Comparison of ENCODE assay signal across 9 cellular contexts in the genomic region with DNA sequence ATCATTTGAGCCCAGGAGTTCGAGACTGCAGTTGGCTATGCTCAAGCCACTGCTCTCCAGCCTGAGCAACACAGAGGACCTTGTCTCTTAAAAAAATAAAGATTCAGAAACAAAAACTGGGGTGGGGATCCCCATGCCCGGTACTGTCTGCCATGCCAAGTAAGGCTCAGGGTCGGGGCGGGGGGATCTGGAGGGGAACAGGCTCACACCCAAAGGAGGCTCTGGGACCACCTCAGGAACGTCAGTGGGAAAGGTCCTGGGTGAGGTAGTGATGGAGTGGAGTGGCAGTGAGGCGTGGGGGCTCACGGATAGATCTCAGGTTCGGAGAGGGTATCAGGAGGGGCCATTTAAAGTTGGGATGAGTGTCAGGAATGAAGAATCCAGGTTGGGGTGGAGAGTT. TPM values are rescaled to one million over a fixed set of nuclear protein-coding genes. Genes with fewer than 3 reads are reported as not detected.
DNase-seq lines count a peak whose midpoint lies in the region; ATAC-seq, FAIRE-seq and TF ChIP-seq lines count a peak whose summit lies in the region.
"Had no signal": no experiment of that assay in that cellular context is flagged by ENCODE, and none has a peak within 500 bp of the region (broad histone marks: within the 10 kb centered on the region; RNA-seq: fewer than 3 reads in every experiment).

No MANE protein-coding gene starts in this region.

- H3K4me1 ChIP-seq in kidney (ENCODE audit: control insufficient read depth in 1 of 2, insufficient read depth in 1 of 2, low read depth in 1 of 2, low read length in 2 of 2) = peaks cover 10 to 47% of the 10 kb centered on the region in 2 donors
- H3K4me1 ChIP-seq: parathyroid adenoma had no signal

- no peaks in the 10 kb centered on the region for H3K9me3 Mint-ChIP-seq in activated CD8-positive, alpha-beta T cell treated with anti-CD3 and anti-CD28 coated beads for 36 hours
- peaks cover 0 to 1% of the 10 kb centered on the region in 2 donors for H3K9me3 Mint-ChIP-seq in stimulated activated naive B cell treated with anti-CD40 and anti-IgM and Interleukin-4, amounts not matched to agents 10 μg/mL and 1 μg/mL and 100 μg/mL, for 72 hours

- intact Hi-C loops in activated CD8-positive, alpha-beta T cell treated with anti-CD3 and anti-CD28 coated beads for 36 hours (cut with micrococcal nuclease) = no loop called here
- intact Hi-C loops in kidney (cut with DNase I) = no loop called here

- H3K4me1 Mint-ChIP-seq in activated CD8-positive, alpha-beta T cell treated with anti-CD3 and anti-CD28 coated beads for 36 hours (ENCODE audit: low read depth) = peaks cover 57% of the 10 kb centered on the region
- peaks cover 43 to 70% of the 10 kb centered on the region in 2 donors for H3K4me1 Mint-ChIP-seq in stimulated activated naive B cell treated with anti-CD40 and anti-IgM and Interleukin-4, amounts not matched to agents 10 μg/mL and 1 μg/mL and 100 μg/mL, for 72 hours

- no peak for TF ChIP-seq CTCF in activated CD8-positive, alpha-beta T cell treated with anti-CD3 and anti-CD28 coated beads for 36 hours (IDR thresholded peaks at IDR 0.05)
- TF ChIP-seq CTCF in kidney (IDR thresholded peaks at IDR 0.05; ENCODE audit: borderline replicate concordance, extremely low read depth, insufficient read depth) = no peak
- no peak for TF ChIP-seq CTCF in GM13976 (IDR thresholded peaks at IDR 0.05; ENCODE audit: borderline replicate concordance, control extremely low read depth, extremely low read depth, insufficient read depth, missing control alignments)

- in situ Hi-C loops in GM13976 (cut with MboI; ENCODE audit: low sequenced_read_pairs, unreplicated experiment) = no loop called here

- H3K27ac ChIP-seq in kidney (ENCODE audit: low read depth in 2 of 2, low read length in 2 of 2) = peak overlapping the region in 1 of 2 donors; percentile 4
- H3K27ac ChIP-seq: parathyroid adenoma had no signal

- H3K27ac Mint-ChIP-seq in activated CD8-positive, alpha-beta T cell treated with anti-CD3 and anti-CD28 coated beads for 36 hours = peak overlapping the region; percentile 99
- H3K27ac Mint-ChIP-seq in stimulated activated naive B cell treated with anti-CD40 and anti-IgM and Interleukin-4, amounts not matched to agents 10 μg/mL and 1 μg/mL and 100 μg/mL, for 72 hours = peak overlapping the region; percentile 96

- FAIRE-seq in kidney (lab: Jason Lieb, UNC) = no peak

- H3K36me3 ChIP-seq in kidney (ENCODE audit: control insufficient read depth in 1 of 2, insufficient read depth in 2 of 2, low read length in 2 of 2) = no peaks in the 10 kb centered on the region

- DNase-seq in activated CD4-positive, CD25-positive, alpha-beta regulatory T cell treated with anti-CD3 and anti-CD28 coated beads, Interleukin-2, amount 50 U/mL, for 72 hours = peak; percentile 22
- no peak for DNase-seq in activated CD4-positive, CD25-positive, alpha-beta regulatory T cell (lab: John Stamatoyannopoulos, UW)
- no peak for DNase-seq in activated CD8-positive, alpha-beta T cell treated with anti-CD3 and anti-CD28 coated beads for 36 hours
- DNase-seq in kidney (peak; percentile 64), GM13976 (ENCODE audit: low spot score) (no peak)
- DNase-seq in stimulated activated naive B cell treated with anti-CD40 and anti-IgM and Interleukin-4, amounts not matched to agents 10 μg/mL and 1 μg/mL and 100 μg/mL, for 72 hours = no peak

- H3K27me3 Mint-ChIP-seq in activated CD8-positive, alpha-beta T cell treated with anti-CD3 and anti-CD28 coated beads for 36 hours = no peaks in the 10 kb centered on the region
- peaks cover 0 to 13% of the 10 kb centered on the region in 2 donors for H3K27me3 Mint-ChIP-seq in stimulated activated naive B cell treated with anti-CD40 and anti-IgM and Interleukin-4, amounts not matched to agents 10 μg/mL and 1 μg/mL and 100 μg/mL, for 72 hours

- H3K9me3 ChIP-seq in kidney (ENCODE audit: control insufficient read depth in 1 of 2, low read length in 2 of 2) = no peaks in the 10 kb centered on the region

- peaks cover 23% of the 10 kb centered on the region for H3K36me3 Mint-ChIP-seq in activated CD8-positive, alpha-beta T cell treated with anti-CD3 and anti-CD28 coated beads for 36 hours (ENCODE audit: low read depth)
- H3K36me3 Mint-ChIP-seq in stimulated activated naive B cell treated with anti-CD40 and anti-IgM and Interleukin-4, amounts not matched to agents 10 μg/mL and 1 μg/mL and 100 μg/mL, for 72 hours = peaks cover 19 to 38% of the 10 kb centered on the region in 2 donors

- no peak overlapping the region for H3K4me3 ChIP-seq in kidney (ENCODE audit: low read length in 2 of 2)

- POLR2A ChIA-PET in activated CD8-positive, alpha-beta T cell treated with anti-CD3 and anti-CD28 coated beads for 36 hours (lab: Charles Lee) = interaction anchor here (0.7 to 6.6 kb wide), 4 partner anchors 12 to 181 kb away, joined by 3 to 97 read pairs (median 4); partner anchors contain the start of genes INTS3 and S100A6

- CTCF ChIA-PET in activated CD8-positive, alpha-beta T cell treated with anti-CD3 and anti-CD28 coated beads for 36 hours (lab: Charles Lee) = interaction anchor here (0.7 to 4.4 kb wide), 6 partner anchors 11 to 41 kb away, joined by 4 to 49 read pairs (median 16); partner anchors contain the start of gene S100A6

- no peak for ATAC-seq in activated CD8-positive, alpha-beta T cell treated with anti-CD3 and anti-CD28 coated beads for 36 hours
- no peak for ATAC-seq in stimulated activated naive B cell treated with anti-CD40 and anti-IgM and Interleukin-4, amounts not matched to agents 10 μg/mL and 1 μg/mL and 100 μg/mL, for 72 hours (replicated peaks)
- ATAC-seq in HG03342 (IDR thresholded peaks at IDR 0.05; ENCODE audit: unreplicated experiment) (no peak), HG03159 (IDR thresholded peaks at IDR 0.05; ENCODE audit: unreplicated experiment) (no peak)

- peak overlapping the region; percentile 90 for H3K4me3 Mint-ChIP-seq in activated CD8-positive, alpha-beta T cell treated with anti-CD3 and anti-CD28 coated beads for 36 hours
- H3K4me3 Mint-ChIP-seq in stimulated activated naive B cell treated with anti-CD40 and anti-IgM and Interleukin-4, amounts not matched to agents 10 μg/mL and 1 μg/mL and 100 μg/mL, for 72 hours = no peak overlapping the region

- peak overlapping the region in 1 of 2 donors; percentile 74 for H3K9ac ChIP-seq in kidney (ENCODE audit: low read length in 2 of 2)
- H3K9ac ChIP-seq: parathyroid adenoma had no signal

RNA-seq across cellular contexts. Expression of gene S100A4, which starts 0.8 kb away (rescaled TPM):
- 100 to 1,000 TPM; 109 to 118 TPM for total RNA-seq in activated CD8-positive, alpha-beta T cell treated with anti-CD3 and anti-CD28 coated beads for 36 hours
- total RNA-seq in kidney = 141 TPM
- polyA plus RNA-seq in kidney (ENCODE audit: insufficient read depth, low read depth, low replicate concordance) = 204 TPM

RNA-seq across cellular contexts. Expression of gene S100A3, which starts 2.7 kb away (rescaled TPM):
- not detected for total RNA-seq in activated CD8-positive, alpha-beta T cell treated with anti-CD3 and anti-CD28 coated beads for 36 hours
- 8.4 TPM for total RNA-seq in kidney
- 2.5 TPM for polyA plus RNA-seq in kidney (ENCODE audit: insufficient read depth, low read depth, low replicate concordance)

RNA-seq across cellular contexts. Expression of gene S100A5, which starts 5.6 kb away (rescaled TPM):
- 1 to 10 TPM; 1.1 to 1.2 TPM for total RNA-seq in activated CD8-positive, alpha-beta T cell treated with anti-CD3 and anti-CD28 coated beads for 36 hours
- 0.91 TPM for total RNA-seq in kidney
- polyA plus RNA-seq in kidney (ENCODE audit: insufficient read depth, low read depth, low replicate concordance) = 1.9 TPM

RNA-seq across cellular contexts. Expression of gene S100A6, which starts 10.6 kb away (rescaled TPM):
- total RNA-seq in activated CD8-positive, alpha-beta T cell treated with anti-CD3 and anti-CD28 coated beads for 36 hours = 100 to 1,000 TPM; 200 to 211 TPM
- 1,542 TPM for total RNA-seq in kidney
- polyA plus RNA-seq in kidney (ENCODE audit: insufficient read depth, low read depth, low replicate concordance) = 1,580 TPM

RNA-seq across cellular contexts. Expression of gene S100A2, which starts 19.3 kb away (rescaled TPM):
- under 1 TPM in 1 of 2 experiments, not detected in 1; 0.50 TPM for total RNA-seq in activated CD8-positive, alpha-beta T cell treated with anti-CD3 and anti-CD28 coated beads for 36 hours
- total RNA-seq in kidney = 152 TPM
- 416 TPM for polyA plus RNA-seq in kidney (ENCODE audit: insufficient read depth, low read depth, low replicate concordance)

Comparison
In these comparisons a context has a peak if more than half of its experiments do, and no peak if none do; other contexts are left out.
1. DNase-seq: peak in activated CD4-positive, CD25-positive, alpha-beta regulatory T cell treated with anti-CD3 and anti-CD28 coated beads, Interleukin-2, amount 50 U/mL, for 72 hours (single experiment) and kidney (single experiment); none in activated CD4-positive, CD25-positive, alpha-beta regulatory T cell (0 of 4), activated CD8-positive, alpha-beta T cell treated with anti-CD3 and anti-CD28 coated beads for 36 hours (single experiment), stimulated activated naive B cell treated with anti-CD40 and anti-IgM and Interleukin-4, amounts not matched to agents 10 μg/mL and 1 μg/mL and 100 μg/mL, for 72 hours (single experiment) and GM13976 (single experiment).